Comparison of ENCODE assay signal across 8 cellular contexts in the genomic region with DNA sequence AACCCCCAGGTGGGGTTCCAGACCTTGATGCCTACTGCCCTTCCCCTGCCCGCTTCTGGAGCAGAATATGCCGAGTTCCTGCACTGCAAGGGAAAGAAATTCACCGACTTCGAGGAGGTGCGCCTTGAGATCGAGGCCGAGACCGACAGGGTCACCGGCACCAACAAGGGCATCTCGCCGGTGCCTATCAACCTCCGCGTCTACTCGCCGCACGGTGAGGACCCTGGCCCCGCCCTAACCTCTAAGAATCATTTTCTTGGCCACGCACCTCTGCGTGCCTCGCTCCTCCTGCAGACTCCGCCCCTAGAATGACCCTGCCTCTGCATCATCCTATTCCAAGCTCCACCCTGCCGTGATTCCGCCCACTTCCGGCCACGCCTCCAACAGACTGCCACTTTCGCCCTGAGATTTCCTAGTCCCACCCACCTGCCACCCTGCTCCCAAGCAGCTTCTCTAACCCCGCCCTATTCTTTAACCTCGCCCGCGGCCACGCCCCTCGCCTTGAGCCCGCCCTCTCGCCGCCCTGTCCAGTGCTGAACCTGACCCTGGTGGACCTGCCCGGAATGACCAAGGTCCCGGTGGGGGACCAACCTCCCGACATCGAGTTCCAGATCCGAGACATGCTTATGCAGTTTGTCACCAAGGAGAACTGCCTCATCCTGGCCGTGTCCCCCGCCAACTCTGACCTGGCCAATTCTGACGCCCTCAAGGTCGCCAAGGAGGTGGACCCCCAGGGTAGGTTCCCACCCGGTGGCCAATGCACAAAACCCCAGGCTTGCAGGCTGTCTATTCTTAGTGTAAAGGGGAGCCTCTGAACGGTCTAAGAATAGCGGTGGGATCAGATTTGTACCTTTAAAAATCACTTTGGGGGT. TPM values are rescaled to one million over a fixed set of nuclear protein-coding genes. Genes with fewer than 3 reads are reported as not detected.
DNase-seq lines count a peak whose midpoint lies in the region; ATAC-seq and TF ChIP-seq lines count a peak whose summit lies in the region.

No MANE protein-coding gene starts in this region.

- CTCF ChIA-PET in activated naive CD4-positive, alpha-beta T cell treated with anti-CD3 and anti-CD28 coated beads, Interleukin-2, amount 10 ng/mL, durations not matched to agents 7 days and 5 days (lab: Charles Lee) = interaction anchor here (0.5 to 1.5 kb wide), 3 partner anchors 15 to 93 kb away, joined by 3 to 5 read pairs (median 3); partner anchors contain the start of gene DNM1

- H3K27ac ChIP-seq in suprapubic skin = no peak overlapping the region

- peaks cover 22% of the 10 kb centered on the region for H3K4me1 ChIP-seq in suprapubic skin

- peak overlapping the region; percentile 67 for H3K4me3 Mint-ChIP-seq in activated naive CD4-positive, alpha-beta T cell treated with anti-CD3 and anti-CD28 coated beads, Interleukin-2, amount 10 ng/mL, durations not matched to agents 7 days and 5 days

- H3K4me3 ChIP-seq in suprapubic skin = peak overlapping the region; percentile 32

- TF ChIP-seq EP300 in suprapubic skin (IDR thresholded peaks at IDR 0.05) = no peak

- TF ChIP-seq CTCF in suprapubic skin (IDR thresholded peaks at IDR 0.05) = no peak

- no peaks in the 10 kb centered on the region for H3K36me3 Mint-ChIP-seq in activated naive CD4-positive, alpha-beta T cell treated with anti-CD3 and anti-CD28 coated beads, Interleukin-2, amount 10 ng/mL, durations not matched to agents 7 days and 5 days

- H3K27me3 ChIP-seq in suprapubic skin = no peaks in the 10 kb centered on the region

- peak; percentile 77 for DNase-seq in A172 (ENCODE audit: low spot score)
- DNase-seq in activated naive CD4-positive, alpha-beta T cell treated with anti-CD3 and anti-CD28 coated beads, Interleukin-2, amount 10 ng/mL, durations not matched to agents 7 days and 5 days = peak; percentile 98
- peak; percentile 87 for DNase-seq in glomerular visceral epithelial cell (ENCODE audit: extremely low spot score)
- peak; percentile 84 for DNase-seq in occipital lobe (lab: John Stamatoyannopoulos, UW)
- DNase-seq in suprapubic skin (ENCODE audit: low spot score in 2 of 2) = peak; percentile 96 to 97

- peak overlapping the region; percentile 38 for H3K27ac Mint-ChIP-seq in activated naive CD4-positive, alpha-beta T cell treated with anti-CD3 and anti-CD28 coated beads, Interleukin-2, amount 10 ng/mL, durations not matched to agents 7 days and 5 days

- peaks cover 64% of the 10 kb centered on the region for H3K27me3 Mint-ChIP-seq in activated naive CD4-positive, alpha-beta T cell treated with anti-CD3 and anti-CD28 coated beads, Interleukin-2, amount 10 ng/mL, durations not matched to agents 7 days and 5 days

- 16% methylated on average over 42 of the region's 47 CpGs for WGBS in suprapubic skin

- H3K36me3 ChIP-seq in suprapubic skin = peaks cover 11% of the 10 kb centered on the region

- peak; percentile 96 for ATAC-seq in GM19035 (IDR thresholded peaks at IDR 0.05; ENCODE audit: unreplicated experiment)
- ATAC-seq in HG03442 (IDR thresholded peaks at IDR 0.05; ENCODE audit: unreplicated experiment) = peak; percentile 87

- H3K4me1 Mint-ChIP-seq in activated naive CD4-positive, alpha-beta T cell treated with anti-CD3 and anti-CD28 coated beads, Interleukin-2, amount 10 ng/mL, durations not matched to agents 7 days and 5 days = peaks cover 14% of the 10 kb centered on the region

- no peaks in the 10 kb centered on the region for H3K9me3 ChIP-seq in suprapubic skin

- TF ChIP-seq POLR2A in Raji (IDR thresholded peaks at IDR 0.05; ENCODE audit: insufficient read depth, low read depth, low read length) (0 out of 2 replicates have a peak, but pooled peaks have one; percentile 19), suprapubic skin (IDR thresholded peaks at IDR 0.05) (no peak)

- H3K9me3 Mint-ChIP-seq in activated naive CD4-positive, alpha-beta T cell treated with anti-CD3 and anti-CD28 coated beads, Interleukin-2, amount 10 ng/mL, durations not matched to agents 7 days and 5 days = no peaks in the 10 kb centered on the region

RNA-seq across cellular contexts. Expression of gene DNM1, which starts 15.6 kb away (rescaled TPM):
- 16.7 and 20.6 TPM in 2 replicates for total RNA-seq in A172 (2014; rRNA removed; shearing (Covaris generic))
- 71.7 TPM for total RNA-seq in occipital lobe
- 10 to 100 TPM in 2 of 4 donors, 1 to 10 TPM in 2; 4.3 to 18.9 (median 10.1) TPM for total RNA-seq in suprapubic skin

RNA-seq across cellular contexts. Expression of gene CIZ1, which starts 27.4 kb away (rescaled TPM):
- 60.6 and 70.1 TPM in 2 replicates for total RNA-seq in A172 (2014; rRNA removed; shearing (Covaris generic))
- total RNA-seq in occipital lobe = 11.5 TPM
- total RNA-seq in suprapubic skin = 100 to 1,000 TPM in 3 of 4 donors, 10 to 100 TPM in 1; 86.7 to 136 (median 115) TPM

RNA-seq across cellular contexts. Expression of gene GOLGA2, which starts 57.1 kb away (rescaled TPM):
- 118 and 155 TPM in 2 replicates for total RNA-seq in A172 (2014; rRNA removed; shearing (Covaris generic))
- 45.9 TPM for total RNA-seq in occipital lobe
- 100 to 1,000 TPM in 2 of 4 donors, 10 to 100 TPM in 2; 83.5 to 131 (median 99.0) TPM for total RNA-seq in suprapubic skin

RNA-seq across cellular contexts. Expression of gene SWI5, which starts 57.3 kb away (rescaled TPM):
- 110 and 118 TPM in 2 replicates for total RNA-seq in A172 (2014; rRNA removed; shearing (Covaris generic))
- total RNA-seq in occipital lobe = 5.5 TPM
- 10 to 100 TPM; 21.1 to 35.3 (median 22.2) TPM for total RNA-seq in suprapubic skin

RNA-seq across cellular contexts. Expression of gene BBLN, which starts 58.7 kb away (rescaled TPM):
- total RNA-seq in A172 (2014; rRNA removed; shearing (Covaris generic)) = 146 and 238 TPM in 2 replicates
- 32.6 TPM for total RNA-seq in occipital lobe
- 100 to 1,000 TPM; 157 to 345 (median 224) TPM for total RNA-seq in suprapubic skin
